ENCODE assay signal across 8 cellular contexts in genomic region chr5:79513519-79514390, GRCh38. TPM values are rescaled to one million over a fixed set of nuclear protein-coding genes. Genes with fewer than 3 reads are reported as not detected.
DNase-seq lines count a peak whose midpoint lies in the region; ATAC-seq and TF ChIP-seq lines count a peak whose summit lies in the region.

A gene with protein sequence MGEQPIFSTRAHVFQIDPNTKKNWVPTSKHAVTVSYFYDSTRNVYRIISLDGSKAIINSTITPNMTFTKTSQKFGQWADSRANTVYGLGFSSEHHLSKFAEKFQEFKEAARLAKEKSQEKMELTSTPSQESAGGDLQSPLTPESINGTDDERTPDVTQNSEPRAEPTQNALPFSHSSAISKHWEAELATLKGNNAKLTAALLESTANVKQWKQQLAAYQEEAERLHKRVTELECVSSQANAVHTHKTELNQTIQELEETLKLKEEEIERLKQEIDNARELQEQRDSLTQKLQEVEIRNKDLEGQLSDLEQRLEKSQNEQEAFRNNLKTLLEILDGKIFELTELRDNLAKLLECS (minus strand): TSS chr5:79514134. CDS start chr5:79512774, 1,360 bp downstream.

- TF ChIP-seq CTCF in GM13976 (IDR thresholded peaks at IDR 0.05; ENCODE audit: borderline replicate concordance, control extremely low read depth, extremely low read depth, insufficient read depth, missing control alignments) (no peak), NB4 (IDR thresholded peaks at IDR 0.05; ENCODE audit: low read depth, low read length) (no peak), astrocyte of the spinal cord (IDR thresholded peaks at IDR 0.05; ENCODE audit: low read depth, low read length) (no peak), gastrocnemius medialis (IDR thresholded peaks at IDR 0.05 in 4 of 5, conservative IDR thresholded peaks at IDR 0.05 in 1 of 5) (peak in 2 of 5 experiments; percentile 20 to 33)

- intact Hi-C loops in gastrocnemius medialis (cut with DNase I; ENCODE audit: low total_unique reads), result loop anchor here (1.0 to 5.0 kb wide), 3 partner anchors 99 to 277 kb away; partner anchors contain the start of genes JMY and TENT2

- no peaks in the 10 kb centered on the region for H3K9me3 ChIP-seq in gastrocnemius medialis

- H3K36me3 ChIP-seq in gastrocnemius medialis, result no peaks in the 10 kb centered on the region

- ATAC-seq in HG02610 (IDR thresholded peaks at IDR 0.05; ENCODE audit: unreplicated experiment), result peak; percentile 68
- ATAC-seq in gastrocnemius medialis, result peak; percentile 75 to 78

- peak within 1 kb of the TSS; percentile 81 for H3K4me3 ChIP-seq in NB4 (ENCODE audit: low read depth, low read length)
- peak within 1 kb of the TSS; percentile 74 for H3K4me3 ChIP-seq in astrocyte of the spinal cord (ENCODE audit: low read depth, low read length)
- H3K4me3 ChIP-seq in gastrocnemius medialis, result peak within 1 kb of the TSS; percentile 78 to 91 (median 82)

- peaks cover 14 to 23% of the 10 kb centered on the region in 2 donors for H3K4me1 ChIP-seq in gastrocnemius medialis

- H3K27ac ChIP-seq in gastrocnemius medialis, result peak within 1 kb of the TSS; percentile 93 to 97 (median 96)

- no peaks in the 10 kb centered on the region for H3K27me3 ChIP-seq in gastrocnemius medialis

- in situ Hi-C loops in GM13976 (cut with MboI; ENCODE audit: low sequenced_read_pairs, unreplicated experiment) (no loop called here), astrocyte of the spinal cord (cut with HindIII; ENCODE audit: low sequenced_read_pairs) (no loop called here), gastrocnemius medialis (cut with MboI; ENCODE audit: low sequenced_read_pairs in 4 of 4) (no loop called here)

- DNase-seq in GM13976 (ENCODE audit: low spot score) (peak; percentile 89), NB4 (ENCODE audit: low read depth) (peak; percentile 88), T1000 (lab: John Stamatoyannopoulos, UW) (peak; percentile 62), astrocyte of the spinal cord (ENCODE audit: low read depth, low spot score) (peak; percentile 81), hypothalamus (lab: John Stamatoyannopoulos, UW) (peak in 50 of 51 donors; percentile 30 to 89 (median 68)), gastrocnemius medialis (peak; percentile 64 to 74)
- no peak for DNase-seq in NK-92 treated with Interleukin-12 subunit alpha and Interleukin-12 subunit beta, amount 100 ng/mL, for 24 hours (lab: John Stamatoyannopoulos, UW)

- TF ChIP-seq POLR2A in NB4 (IDR thresholded peaks at IDR 0.05; ENCODE audit: extremely low read depth, insufficient read length) (peak; percentile 52), gastrocnemius medialis (IDR thresholded peaks at IDR 0.05) (peak in 1 of 2 donors; percentile 79)

RNA-seq across cellular contexts. Expression of the gene that starts here (rescaled TPM):
- total RNA-seq in gastrocnemius medialis, result 10 to 100 TPM; 23.5 to 51.0 (median 33.0) TPM
